ENCODE assay signal across 36 cellular contexts in the genomic region with DNA sequence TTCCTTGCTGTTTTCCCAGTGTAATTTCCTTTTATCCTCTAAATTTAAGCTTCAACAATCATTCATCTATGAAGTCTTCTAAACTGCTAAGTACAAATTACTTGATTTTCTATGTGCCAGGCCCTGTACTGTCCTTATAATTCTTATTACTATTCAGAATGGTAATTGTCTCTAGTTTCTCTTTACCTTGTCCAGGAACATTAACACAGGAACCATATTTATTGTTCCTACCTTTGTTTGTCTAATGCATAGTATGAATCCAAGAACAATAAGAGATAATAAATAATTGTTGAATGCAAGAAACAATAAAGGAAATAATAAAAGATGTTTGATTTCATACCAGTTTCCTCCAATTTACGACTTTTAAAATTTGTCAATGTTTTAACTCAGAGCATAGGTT.
"Had no signal": no experiment of that assay in that cellular context is flagged by ENCODE, and none has a peak within 500 bp of the region (broad histone marks: within the 10 kb centered on the region; RNA-seq: fewer than 3 reads in every experiment).

No MANE protein-coding gene starts in this region.

- H3K36me3 ChIP-seq: MG63 had no signal

- H3K4me3 ChIP-seq: MG63 had no signal

- H3K27ac ChIP-seq: KMS-11 had no signal

- H3K27me3 ChIP-seq: MG63 had no signal

- H3K4me2 ChIP-seq: KMS-11 had no signal

- DNase-seq: Karpas-422, Kasumi-1, KG1, MG63, MM.1S, MV-4-11, NCI-H1048, NCI-H1092, NCI-H1092 treated with DMSO at 0.1 percent for 48 hours, NCI-H1105, NCI-H1105 treated with DMSO at 0.1 percent for 48 hours, NCI-H1417, NCI-H1417 treated with DMSO at 0.1 percent for 48 hours, NCI-H1436, NCI-H1436 treated with DMSO at 0.1 percent for 48 hours, NCI-H146, NCI-H1694, NCI-H1694 treated with DMSO at 0.1 percent for 48 hours, NCI-H187, NCI-H187 treated with DMSO at 0.1 percent for 48 hours, NCI-H1930, NCI-H2029, NCI-H2029 treated with DMSO at 0.1 percent for 48 hours, NCI-H2081, NCI-H2081 treated with DMSO at 0.1 percent for 48 hours, NCI-H2107, NCI-H2171, NCI-H2171 treated with DMSO at 0.1 percent for 48 hours, NCI-H2227 treated with DMSO at 0.1 percent for 48 hours, NCI-H226, NCI-H345, NCI-H446, NCI-H446 treated with DMSO at 0.1 percent for 48 hours, NCI-H510A, NCI-H510A treated with DMSO at 0.1 percent for 48 hours had no signal

- H3K9me3 ChIP-seq: MG63 had no signal

- H3K9ac ChIP-seq: KMS-11 had no signal
